29 cellular contexts compared by ENCODE assay signal in the genomic region with DNA sequence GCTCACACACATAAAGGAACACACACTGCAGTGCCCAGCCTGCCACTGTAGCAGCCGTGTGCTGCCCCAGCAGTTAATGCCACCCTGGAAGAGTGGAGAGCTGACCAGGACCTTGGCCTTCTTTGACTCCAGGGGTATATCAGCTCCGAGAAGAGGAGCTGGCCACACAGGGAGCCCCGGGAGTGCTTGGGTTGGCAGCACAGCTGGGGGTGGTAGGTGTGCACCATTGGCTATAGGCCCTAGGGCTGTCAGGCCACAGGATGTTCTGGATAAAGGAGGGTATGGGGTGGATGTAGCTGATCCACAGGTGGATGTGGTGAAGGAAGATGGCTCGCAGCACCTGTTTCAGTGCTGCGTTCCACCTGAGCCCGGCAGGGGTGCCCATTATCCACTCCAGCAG.
"Had no signal": no experiment of that assay in that cellular context is flagged by ENCODE, and none has a peak within 500 bp of the region (broad histone marks: within the 10 kb centered on the region; RNA-seq: fewer than 3 reads in every experiment).

No MANE protein-coding gene starts in this region.

- H3K27ac Mint-ChIP-seq: activated CD8-positive, alpha-beta T cell treated with anti-CD3 and anti-CD28 coated beads, Interleukin-2, amount 10 ng/mL, durations not matched to agents 7 days and 5 days; activated naive CD4-positive, alpha-beta T cell treated with anti-CD3 and anti-CD28 coated beads, Interleukin-2, amount 50 U/mL, for 72 hours; activated naive CD8-positive, alpha-beta T cell treated with anti-CD3 and anti-CD28 coated beads, Interleukin-2, amount 50 U/mL, for 24 hours; activated T-helper 1 cell treated with anti-CD3 and anti-CD28 coated beads, Interleukin-12 subunit alpha, Interleukin-12 subunit beta, Interleukin-2, Interleukin-4 antibody, amounts not matched to agents 30 ng/mL and 10 ng/mL and 1 ng/mL, durations not matched to agents 14 hours and 24 hours and 36 hours; T-helper 1 cell treated with Interleukin-12 subunit alpha and Interleukin-12 subunit beta and Interleukin-4 antibody, amounts not matched to agents 30 μg/mL and 1 μg/mL, for 36 hours had no signal

- H3K27me3 ChIP-seq: ascending aorta, body of pancreas, Peyer's patch had no signal

- ATAC-seq: activated CD4-positive, CD25-positive, alpha-beta regulatory T cell treated with anti-CD3 and anti-CD28 coated beads, Interleukin-2, amount 50 U/mL, for 24 hours; activated CD8-positive, alpha-beta T cell treated with anti-CD3 and anti-CD28 coated beads, Interleukin-2, amount 10 ng/mL, durations not matched to agents 7 days and 5 days; activated naive CD4-positive, alpha-beta T cell treated with anti-CD3 and anti-CD28 coated beads, Interleukin-2, amount 50 U/mL, for 72 hours; activated naive CD8-positive, alpha-beta T cell treated with anti-CD3 and anti-CD28 coated beads, Interleukin-2, amount 50 U/mL, for 24 hours; body of pancreas; K562 had no signal

- DNase-seq: activated CD4-positive, alpha-beta T cell treated with anti-CD3 and anti-CD28 coated beads for 48 hours; activated CD4-positive, alpha-beta T cell treated with anti-CD3 and anti-CD28 coated beads, Interleukin-2, amount 50 U/mL, for 4 hours; activated CD8-positive, alpha-beta memory T cell treated with anti-CD3 and anti-CD28 coated beads, Interleukin-2, amount 50 U/mL, for 48 hours; activated CD8-positive, alpha-beta T cell treated with anti-CD3 and anti-CD28 coated beads, Interleukin-2, amount 10 ng/mL, durations not matched to agents 7 days and 5 days; activated effector memory CD4-positive, alpha-beta T cell treated with Interleukin-2 at 50 U/mL for 16 hours; activated naive CD4-positive, alpha-beta T cell; activated naive CD8-positive, alpha-beta T cell treated with anti-CD3 and anti-CD28 coated beads, Interleukin-2, amount 50 U/mL, for 24 hours; activated T-cell treated with anti-CD3 and anti-CD28 coated beads, Interleukin-2, amount 50 U/mL, for 1 hour; amniotic stem cell; body of pancreas; Karpas-422; MM.1S; NCI-H1105; NCI-H1694 treated with DMSO at 0.1 percent for 48 hours; NCI-H2029 treated with DMSO at 0.1 percent for 48 hours; NCI-H2171 treated with DMSO at 0.1 percent for 48 hours; NCI-H226; NCI-H510A; NCI-H526 treated with DMSO at 0.1 percent for 48 hours; NCI-H82; Peyer's patch; SHP77 treated with DMSO at 0.1 percent for 48 hours had no signal

- H3K4me3 ChIP-seq: ascending aorta, body of pancreas, K562, Peyer's patch had no signal

- H3K4me1 ChIP-seq: ascending aorta, body of pancreas, Peyer's patch had no signal

- H3K4me1 Mint-ChIP-seq: activated naive CD8-positive, alpha-beta T cell treated with anti-CD3 and anti-CD28 coated beads, Interleukin-2, amount 50 U/mL, for 24 hours had no signal

- H3K36me3 ChIP-seq: ascending aorta, Peyer's patch had no signal

- H3K9me3 ChIP-seq: ascending aorta, body of pancreas, Peyer's patch had no signal

- H3K27me3 Mint-ChIP-seq: activated naive CD8-positive, alpha-beta T cell treated with anti-CD3 and anti-CD28 coated beads, Interleukin-2, amount 50 U/mL, for 24 hours had no signal

- H3K4me3 Mint-ChIP-seq: activated CD8-positive, alpha-beta T cell treated with anti-CD3 and anti-CD28 coated beads, Interleukin-2, amount 10 ng/mL, durations not matched to agents 7 days and 5 days; activated naive CD8-positive, alpha-beta T cell treated with anti-CD3 and anti-CD28 coated beads, Interleukin-2, amount 50 U/mL, for 24 hours; activated T-helper 1 cell treated with anti-CD3 and anti-CD28 coated beads, Interleukin-12 subunit alpha, Interleukin-12 subunit beta, Interleukin-2, Interleukin-4 antibody, amounts not matched to agents 30 ng/mL and 10 ng/mL and 1 ng/mL, durations not matched to agents 14 hours and 24 hours and 36 hours; T-helper 1 cell treated with Interleukin-12 subunit alpha and Interleukin-12 subunit beta and Interleukin-4 antibody, amounts not matched to agents 30 μg/mL and 1 μg/mL, for 36 hours had no signal

- H3K27ac ChIP-seq: ascending aorta, body of pancreas, Peyer's patch, RWPE1 had no signal

- H3K9me3 Mint-ChIP-seq: activated T-helper 1 cell treated with anti-CD3 and anti-CD28 coated beads, Interleukin-12 subunit alpha, Interleukin-12 subunit beta, Interleukin-2, Interleukin-4 antibody, amounts not matched to agents 30 ng/mL and 10 ng/mL and 1 ng/mL, durations not matched to agents 14 hours and 24 hours and 36 hours; T-helper 1 cell treated with Interleukin-12 subunit alpha and Interleukin-12 subunit beta and Interleukin-4 antibody, amounts not matched to agents 30 μg/mL and 1 μg/mL, for 36 hours had no signal
